1 cellular context compared by ENCODE assay signal in genomic region chr10:131815366-131816156, GRCh38.
TF ChIP-seq lines count a peak whose summit lies in the region.

No MANE protein-coding gene starts in this region.

TF ChIP-seq in SK-N-SH, 30 proteins besides CTCF, POLR2A, EP300 and RAD21 (continued from another document):
- no peak for TF ChIP-seq REST (IDR thresholded peaks at IDR 0.05; ENCODE audit: low read depth, low read length)
- no peak for TF ChIP-seq POLR2AphosphoS5 (IDR thresholded peaks at IDR 0.05; ENCODE audit: low read depth, low read length)
- TF ChIP-seq FOXJ3 (CRISPR knock-in tag; IDR thresholded peaks at IDR 0.05), result no peak
- no peak for TF ChIP-seq MXI1 (IDR thresholded peaks at IDR 0.05; ENCODE audit: low read depth, low read length)
- no peak for TF ChIP-seq FOXM1 (IDR thresholded peaks at IDR 0.05; ENCODE audit: low read depth)
- TF ChIP-seq TCF12 (IDR thresholded peaks at IDR 0.05), result no peak
